In genomic region chr2:150485114-150485870, GRCh38 we compare ENCODE assay signal across 8 cellular contexts. TPM values are rescaled to one million over a fixed set of nuclear protein-coding genes. Genes with fewer than 3 reads are reported as not detected.
A peak's percentile ranks its signal among the peaks of the same experiment; 100 is the strongest.
DNase-seq lines count a peak whose midpoint lies in the region; ATAC-seq, FAIRE-seq and TF ChIP-seq lines count a peak whose summit lies in the region.

No MANE protein-coding gene starts in this region.

- peaks cover 9% of the 10 kb centered on the region for H3K36me3 Mint-ChIP-seq in nephron progenitor cell (ENCODE audit: low read depth)

- peak overlapping the region; percentile 91 for H3K27ac ChIP-seq in SJSA1

- ATAC-seq in GM18861 (IDR thresholded peaks at IDR 0.05; ENCODE audit: unreplicated experiment) (no peak), HG03108 (IDR thresholded peaks at IDR 0.05; ENCODE audit: unreplicated experiment) (no peak), GM18519 (IDR thresholded peaks at IDR 0.05; ENCODE audit: low FRiP score, unreplicated experiment) (no peak)

- H3K27me3 Mint-ChIP-seq in nephron progenitor cell (ENCODE audit: low read depth, poor library complexity) = peaks cover 3% of the 10 kb centered on the region

- H3K27ac Mint-ChIP-seq in nephron progenitor cell = peak overlapping the region; percentile 95

- no peak for FAIRE-seq in GM12892 (lab: Jason Lieb, UNC)

- H3K4me1 Mint-ChIP-seq in nephron progenitor cell = peaks cover 23% of the 10 kb centered on the region

- DNase-seq in GM12892 (ENCODE audit: insufficient read length) (peak; percentile 26), HuH-7.5 (ENCODE audit: low spot score) (peak; percentile 56), SJSA1 (ENCODE audit: low read depth in 1 of 2, low spot score in 2 of 2) (peak; percentile 69 to 76), fibroblast of villous mesenchyme (ENCODE audit: low read depth) (peak; percentile 67), nephron progenitor cell (peak; percentile 76)

- no peak for TF ChIP-seq POLR2A in GM12892 (IDR thresholded peaks at IDR 0.05; ENCODE audit: low read depth, low read length)

- no peaks in the 10 kb centered on the region; the same call in 1 of the 2 replicates for H3K27me3 ChIP-seq in SJSA1 (replicated peaks)

- H3K4me3 ChIP-seq in SJSA1 (peak overlapping the region; percentile 88), fibroblast of villous mesenchyme (ENCODE audit: low read depth, low read length) (peak overlapping the region; percentile 100)

- H3K4me3 Mint-ChIP-seq in nephron progenitor cell = peak overlapping the region; percentile 96

- peaks cover 67% of the 10 kb centered on the region for H3K36me3 ChIP-seq in SJSA1

- no peaks in the 10 kb centered on the region for H3K9me3 ChIP-seq in SJSA1 (replicated peaks)

- no peaks in the 10 kb centered on the region for H3K9me3 Mint-ChIP-seq in nephron progenitor cell

- peaks cover 50% of the 10 kb centered on the region for H3K4me1 ChIP-seq in SJSA1 (replicated peaks)

- peak; percentile 15 for TF ChIP-seq CTCF in fibroblast of villous mesenchyme (IDR thresholded peaks at IDR 0.05; ENCODE audit: insufficient read depth, low read depth, low read length)
- TF ChIP-seq CTCF in nephron progenitor cell (IDR thresholded peaks at IDR 0.05) = no peak

RNA-seq across cellular contexts. Expression of gene RND3, which starts 2.2 kb away (rescaled TPM):
- 0.38 TPM for polyA plus RNA-seq in GM12892 (2012; ENCODE audit: missing spikeins)
- 170 and 178 TPM in 2 replicates for total RNA-seq in SJSA1 (2014; rRNA removed; shearing (Covaris generic))
- total RNA-seq in fibroblast of villous mesenchyme = 635 and 1,266 TPM in 2 replicates

Comparison
In these comparisons a context has a peak if more than half of its experiments do, and no peak if none do; other contexts are left out.
1. DNase-seq: peak in every context shown above with its lines; median percentile 76 in nephron progenitor cell; 72 in SJSA1; 67 in fibroblast of villous mesenchyme; 56 in HuH-7.5; 26 in GM12892.